24 cellular contexts compared by ENCODE assay signal in the genomic region with DNA sequence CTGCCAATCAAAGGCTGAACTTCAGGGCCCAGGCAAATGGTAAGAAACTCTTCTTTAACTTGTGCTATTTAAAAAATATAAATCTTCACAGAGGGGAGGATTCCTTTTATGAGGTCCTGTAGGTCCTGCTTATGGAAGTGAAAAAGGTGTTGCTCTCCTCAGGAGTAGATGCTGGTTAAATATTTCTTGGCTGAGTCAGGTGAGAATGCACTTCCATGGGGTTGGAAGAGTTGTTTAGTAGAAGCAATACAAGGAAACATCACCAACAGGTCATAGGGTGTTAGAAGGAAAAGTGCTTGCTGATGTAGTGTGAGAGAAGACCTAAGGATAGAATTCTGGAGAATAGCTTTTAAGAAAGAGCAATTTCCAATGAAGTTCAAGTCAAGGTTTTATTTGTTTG. TPM values are rescaled to one million over a fixed set of nuclear protein-coding genes. Genes with fewer than 3 reads are reported as not detected.
A peak's percentile ranks its signal among the peaks of the same experiment; 100 is the strongest.
DNase-seq lines count a peak whose midpoint lies in the region; ATAC-seq and TF ChIP-seq lines count a peak whose summit lies in the region.
"Had no signal": no experiment of that assay in that cellular context is flagged by ENCODE, and none has a peak within 500 bp of the region (broad histone marks: within the 10 kb centered on the region; RNA-seq: fewer than 3 reads in every experiment).

No MANE protein-coding gene starts in this region.

- H3K4me2 ChIP-seq in PC-3 (ENCODE audit: low read length), result peak overlapping the region; percentile 74
- H3K4me2 ChIP-seq: smooth muscle cell had no signal

- H3K4me3 ChIP-seq in PC-3 (ENCODE audit: low read length) (no peak overlapping the region), A673 (ENCODE audit: low read depth, low read length, poor library complexity, severe bottlenecking) (no peak overlapping the region)
- H3K4me3 ChIP-seq: esophagus squamous epithelium, lung, SK-N-MC, smooth muscle cell had no signal

- no peak for TF ChIP-seq CTCF in CD4-positive, alpha-beta T cell (IDR thresholded peaks at IDR 0.05)
- TF ChIP-seq CTCF in PC-3 (conservative IDR thresholded peaks at IDR 0.05; ENCODE audit: low read depth, low read length) (no peak), A673 (conservative IDR thresholded peaks at IDR 0.05; ENCODE audit: low read depth, low read length) (no peak)

- no peaks in the 10 kb centered on the region for H3K9me3 ChIP-seq in CD4-positive, alpha-beta T cell (ENCODE audit: control insufficient read depth, low read length)
- H3K9me3 ChIP-seq in PC-3 (ENCODE audit: low read length), result no peaks in the 10 kb centered on the region
- no peaks in the 10 kb centered on the region for H3K9me3 ChIP-seq in A673 (ENCODE audit: low read depth, low read length, poor library complexity, severe bottlenecking)
- H3K9me3 ChIP-seq: esophagus squamous epithelium had no signal

- no peaks in the 10 kb centered on the region for H3K27me3 Mint-ChIP-seq in CD4-positive, alpha-beta T cell
- H3K27me3 Mint-ChIP-seq: central memory CD8-positive, alpha-beta T cell had no signal

- CTCF ChIA-PET in CD4-positive, alpha-beta T cell (lab: Charles Lee), result no interaction called here
- CTCF ChIA-PET in PC-3 (lab: Charles Lee), result no interaction called here
- CTCF ChIA-PET in A673 (lab: Charles Lee), result no interaction called here

- no peak overlapping the region for H3K27ac ChIP-seq in CD4-positive, alpha-beta T cell (ENCODE audit: low read depth, low read length)
- peak overlapping the region; percentile 61; the same call in 1 of the 2 replicates for H3K27ac ChIP-seq in PC-3 (ENCODE audit: low read length)
- no peak overlapping the region for H3K27ac ChIP-seq in A673 (ENCODE audit: low read depth, low read length, poor library complexity, severe bottlenecking)
- H3K27ac ChIP-seq: esophagus squamous epithelium, foreskin keratinocyte, SK-N-MC had no signal

- BruUV-seq in PC-3 (replicated peaks; lab: Mats Ljungman, UMichigan), result no TSS peak
- no TSS peak for BruUV-seq in A673 (replicated peaks; lab: Mats Ljungman, UMichigan)

- POLR2A ChIA-PET in CD4-positive, alpha-beta T cell (lab: Charles Lee), result interaction anchor here (1.1 kb wide), 1 partner anchor 13 kb away, joined by 3 read pairs; no protein-coding TSS in a partner anchor
- POLR2A ChIA-PET in PC-3 (lab: Charles Lee; ENCODE audit: unreplicated experiment) (no interaction called here), A673 (lab: Charles Lee; ENCODE audit: low non-redundant PET) (no interaction called here)

- H3K9me3 Mint-ChIP-seq in CD4-positive, alpha-beta T cell, result no peaks in the 10 kb centered on the region
- H3K9me3 Mint-ChIP-seq: central memory CD8-positive, alpha-beta T cell; effector memory CD8-positive, alpha-beta T cell; H9; nephron progenitor cell had no signal

- no peak overlapping the region for H2AFZ ChIP-seq in PC-3 (ENCODE audit: low read length)

- H3K27me3 ChIP-seq in CD4-positive, alpha-beta T cell (ENCODE audit: control insufficient read depth, insufficient read depth, low read length), result no peaks in the 10 kb centered on the region
- H3K27me3 ChIP-seq in PC-3 (ENCODE audit: low read length) (no peaks in the 10 kb centered on the region), A673 (replicated peaks; ENCODE audit: insufficient read depth, low read depth, low read length, poor library complexity) (no peaks in the 10 kb centered on the region)
- H3K27me3 ChIP-seq: esophagus squamous epithelium, foreskin keratinocyte had no signal

- no peaks in the 10 kb centered on the region for H3K36me3 ChIP-seq in PC-3 (ENCODE audit: low read depth, low read length)
- H3K36me3 ChIP-seq in A673 (ENCODE audit: insufficient read depth, low read length, poor library complexity, severe bottlenecking), result no peaks in the 10 kb centered on the region
- H3K36me3 ChIP-seq: esophagus squamous epithelium had no signal

- H3K36me3 Mint-ChIP-seq in CD4-positive, alpha-beta T cell (ENCODE audit: low read depth), result no peaks in the 10 kb centered on the region

- intact Hi-C loops in CD4-positive, alpha-beta T cell (cut with DNase I, micrococcal nuclease), result loop anchor here in 1 of 2 experiments (1.0 to 10.0 kb wide), 2 partner anchors 9 to 186 kb away; no protein-coding TSS in a partner anchor
- intact Hi-C loops in PC-3 (cut with micrococcal nuclease), result loop anchor here (10.0 kb wide), 1 partner anchor 176 kb away; no protein-coding TSS in a partner anchor
- intact Hi-C loops in left colon (cut with DNase I, micrococcal nuclease), result no loop called here
- intact Hi-C loops in A673 (cut with micrococcal nuclease; ENCODE audit: unreplicated experiment), result no loop called here

- no peaks in the 10 kb centered on the region for H3K79me2 ChIP-seq in PC-3 (ENCODE audit: low read length)

- H3K4me3 Mint-ChIP-seq in CD4-positive, alpha-beta T cell, result no peak overlapping the region
- H3K4me3 Mint-ChIP-seq: central memory CD8-positive, alpha-beta T cell; effector memory CD8-positive, alpha-beta T cell; H9; nephron progenitor cell had no signal

- no peaks in the 10 kb centered on the region for H3F3A ChIP-seq in PC-3 (ENCODE audit: low read length, unreplicated experiment)

- H3K4me1 ChIP-seq in PC-3 (ENCODE audit: insufficient read depth, low read length) (peaks cover 36% of the 10 kb centered on the region), A673 (ENCODE audit: insufficient read depth, low read length, poor library complexity, severe bottlenecking) (peaks cover 22% of the 10 kb centered on the region)

- DNase-seq in CD4-positive, alpha-beta T cell, result no peak
- peak; percentile 34 for DNase-seq in PC-3
- no peak for DNase-seq in left colon
- DNase-seq in renal cortical epithelial cell (ENCODE audit: low read depth), result peak; percentile 79
- DNase-seq in SHP77 treated with DMSO at 0.1 percent for 48 hours (lab: John Stamatoyannopoulos, UW), result no peak
- DNase-seq in A673 (ENCODE audit: low spot score), result no peak
- DNase-seq: activated T-cell treated with anti-CD3 and anti-CD28 coated beads, Interleukin-2, amount 50 U/mL, for 48 hours; effector memory CD8-positive, alpha-beta T cell; esophagus squamous epithelium; foreskin keratinocyte; H9; head of caudate nucleus; islet precursor cell; NCI-H1417 treated with DMSO at 0.1 percent for 48 hours; NCI-H446; NCI-H82; nephron progenitor cell; right cardiac atrium; stimulated activated naive CD4-positive, alpha-beta T cell had no signal

- no peaks in the 10 kb centered on the region; the same call in 1 of the 2 replicates for H3K9me2 ChIP-seq in PC-3 (replicated peaks; ENCODE audit: low read length)

- H3K4me1 Mint-ChIP-seq in CD4-positive, alpha-beta T cell (ENCODE audit: low read depth), result peaks cover 100% of the 10 kb centered on the region

- H3K9ac ChIP-seq in PC-3 (ENCODE audit: low read length), result no peak overlapping the region

- H4K20me1 ChIP-seq in PC-3 (ENCODE audit: low read length), result no peaks in the 10 kb centered on the region

- H3K27ac Mint-ChIP-seq in CD4-positive, alpha-beta T cell, result peak overlapping the region; percentile 91
- H3K27ac Mint-ChIP-seq: effector memory CD8-positive, alpha-beta T cell had no signal

- ATAC-seq in CD4-positive, alpha-beta T cell (ENCODE audit: poor library complexity), result no peak
- ATAC-seq in PC-3, result no peak
- ATAC-seq in left colon, result peak; percentile 32
- no peak for ATAC-seq in esophagus mucosa
- ATAC-seq: effector memory CD8-positive, alpha-beta T cell; foreskin keratinocyte; right cardiac atrium had no signal

RNA-seq across cellular contexts. Expression of a gene that starts 42.2 kb away (rescaled TPM):
- 100 to 1,000 TPM; 251 to 262 TPM for total RNA-seq in CD4-positive, alpha-beta T cell
- total RNA-seq in PC-3 (2014; rRNA removed), result 154 and 181 TPM in 2 replicates
- 1,000 to 10,000 TPM; 1,822 to 3,252 TPM for total RNA-seq in left colon
- total RNA-seq in renal cortical epithelial cell, result 188 and 1,192 TPM in 2 replicates
- 371 TPM for total RNA-seq in esophagus mucosa
- 1,293 and 1,420 TPM in 2 replicates for total RNA-seq in A673 (2021)

Comparison
In these comparisons a context has a peak if more than half of its experiments do, and no peak if none do; other contexts are left out.
1. DNase-seq: peak in PC-3 (single experiment) and renal cortical epithelial cell (single experiment); none in CD4-positive, alpha-beta T cell (0 of 10), left colon (0 of 2), SHP77 treated with DMSO at 0.1 percent for 48 hours (single experiment) and A673 (single experiment).